7 cellular contexts compared by ENCODE assay signal in genomic region chr17:68172461-68172954, GRCh38.
DNase-seq lines count a peak whose midpoint lies in the region; TF ChIP-seq lines count a peak whose summit lies in the region.

No MANE protein-coding gene starts in this region.

- no peak overlapping the region for H3K27ac ChIP-seq in OCI-LY3 (ENCODE audit: low read length)
- no peak overlapping the region for H3K27ac ChIP-seq in neural progenitor cell

- no peak overlapping the region for H3K4me3 Mint-ChIP-seq in neural progenitor cell

- H3F3A ChIP-seq in neural progenitor cell (ENCODE audit: low read depth): no peaks in the 10 kb centered on the region

- no peaks in the 10 kb centered on the region for H4K20me1 ChIP-seq in OCI-LY3 (ENCODE audit: insufficient read depth, low read length)
- no peaks in the 10 kb centered on the region for H4K20me1 ChIP-seq in neural progenitor cell (ENCODE audit: low read depth)

- H3K4me1 ChIP-seq in OCI-LY3 (ENCODE audit: low read length): peaks cover 22% of the 10 kb centered on the region
- H3K4me1 ChIP-seq in neural progenitor cell: no peaks in the 10 kb centered on the region

- no peaks in the 10 kb centered on the region for H3K79me2 ChIP-seq in OCI-LY3 (ENCODE audit: low read length)
- no peaks in the 10 kb centered on the region for H3K79me2 ChIP-seq in neural progenitor cell (ENCODE audit: low read depth)

- TF ChIP-seq CTCF in GM12873 (IDR thresholded peaks at IDR 0.05; ENCODE audit: insufficient read depth, low read depth, low read length, missing control alignments) (peak; percentile 97), OCI-LY3 (IDR thresholded peaks at IDR 0.05; ENCODE audit: low read depth, low read length) (peak; percentile 82), neural progenitor cell (IDR thresholded peaks at IDR 0.05) (peak; percentile 95)

- peak overlapping the region; percentile 50 for H3K4me3 ChIP-seq in OCI-LY3 (ENCODE audit: low read length)
- no peak overlapping the region for H3K4me3 ChIP-seq in neural progenitor cell

- DNase-seq in HK-2 (ENCODE audit: unreplicated experiment): peak; percentile 58
- peak; percentile 65 for DNase-seq in activated T-cell treated with anti-CD3 and anti-CD28 coated beads for 1 hour (ENCODE audit: low read depth)
- DNase-seq in fibroblast of gingiva (ENCODE audit: low read depth): peak; percentile 49
- DNase-seq in neural progenitor cell (ENCODE audit: low spot score): peak; percentile 82
- DNase-seq in stromal cell of bone marrow (ENCODE audit: low read depth): peak; percentile 15

- no peaks in the 10 kb centered on the region for H3K9me3 Mint-ChIP-seq in neural progenitor cell

- no peaks in the 10 kb centered on the region for H3K4me1 Mint-ChIP-seq in neural progenitor cell

- H3K27ac Mint-ChIP-seq in neural progenitor cell: no peak overlapping the region

- peaks cover 3% of the 10 kb centered on the region for H3K27me3 Mint-ChIP-seq in neural progenitor cell (ENCODE audit: insufficient read depth, low read depth)

- no peak overlapping the region for H2AFZ ChIP-seq in OCI-LY3 (ENCODE audit: low read depth, low read length)
- H2AFZ ChIP-seq in neural progenitor cell (replicated peaks): no peak overlapping the region

- H3K36me3 ChIP-seq in OCI-LY3 (replicated peaks; ENCODE audit: low read depth, low read length) (no peaks in the 10 kb centered on the region), neural progenitor cell (no peaks in the 10 kb centered on the region)

- H3K9ac ChIP-seq in OCI-LY3 (ENCODE audit: low read length) (no peak overlapping the region), neural progenitor cell (no peak overlapping the region)

- H3K36me3 Mint-ChIP-seq in neural progenitor cell: peaks cover 2% of the 10 kb centered on the region

- H3K27me3 ChIP-seq in OCI-LY3 (ENCODE audit: low read depth, low read length): no peaks in the 10 kb centered on the region
- H3K27me3 ChIP-seq in neural progenitor cell: no peaks in the 10 kb centered on the region

- H3K4me2 ChIP-seq in OCI-LY3 (ENCODE audit: low read length) (peak overlapping the region; percentile 75), neural progenitor cell (no peak overlapping the region)

- no peaks in the 10 kb centered on the region for H3K9me3 ChIP-seq in OCI-LY3 (ENCODE audit: insufficient read depth, low read length)
- H3K9me3 ChIP-seq in neural progenitor cell (ENCODE audit: low read depth): no peaks in the 10 kb centered on the region

Comparison
In these comparisons a context has a peak if more than half of its experiments do, and no peak if none do; other contexts are left out.
1. DNase-seq: peak in every context shown above with its lines; median percentile 82 in neural progenitor cell; 65 in activated T-cell treated with anti-CD3 and anti-CD28 coated beads for 1 hour; 58 in HK-2; 49 in fibroblast of gingiva; 15 in stromal cell of bone marrow.